In genomic region chr7:100119701-100120517, GRCh38 we compare ENCODE assay signal across 7 cellular contexts. TPM values are rescaled to one million over a fixed set of nuclear protein-coding genes. Genes with fewer than 3 reads are reported as not detected.
A peak's percentile ranks its signal among the peaks of the same experiment; 100 is the strongest.
DNase-seq lines count a peak whose midpoint lies in the region; ATAC-seq and TF ChIP-seq lines count a peak whose summit lies in the region.

No MANE protein-coding gene starts in this region.

- H3K27me3 ChIP-seq in H7 (ENCODE audit: control insufficient read depth, insufficient read depth, low read length) = no peaks in the 10 kb centered on the region
- H3K27me3 ChIP-seq in MM.1S (replicated peaks; ENCODE audit: insufficient read depth, low read length) = no peaks in the 10 kb centered on the region
- H3K27me3 ChIP-seq in left lung = no peaks in the 10 kb centered on the region

- no peaks in the 10 kb centered on the region for H4K20me1 ChIP-seq in MM.1S (ENCODE audit: insufficient read depth, low read length)

- TF ChIP-seq CTCF in GM12875 (IDR thresholded peaks at IDR 0.05; ENCODE audit: borderline replicate concordance, insufficient read depth, low read depth, low read length) (no peak), MM.1S (IDR thresholded peaks at IDR 0.05; ENCODE audit: low read length) (no peak), activated B cell treated with CpG ODN at 0.5 μM for 24 hours (IDR thresholded peaks at IDR 0.05) (no peak), coronary artery (IDR thresholded peaks at IDR 0.05) (no peak), left lung (IDR thresholded peaks at IDR 0.05) (no peak)

- no peaks in the 10 kb centered on the region for H3K9me2 ChIP-seq in MM.1S (replicated peaks; ENCODE audit: insufficient read depth, low read length)

- peak overlapping the region; percentile 79; the same call in 1 of the 2 replicates for H3K9ac ChIP-seq in MM.1S (ENCODE audit: low read length)

- CTCF ChIA-PET in activated B cell treated with CpG ODN at 0.5 μM for 24 hours (lab: Charles Lee) = interaction anchor here (0.7 kb wide), 1 partner anchor 11 kb away, joined by 3 read pairs; no protein-coding TSS in a partner anchor

- peaks cover 13% of the 10 kb centered on the region for H3F3A ChIP-seq in MM.1S (ENCODE audit: insufficient read depth, low read length)

- H3K27ac Mint-ChIP-seq in activated B cell treated with CpG ODN at 0.5 μM for 24 hours = peak overlapping the region; percentile 99

- intact Hi-C loops in activated B cell treated with CpG ODN at 0.5 μM for 24 hours (cut with micrococcal nuclease) = loop anchor here (1.0 to 2.0 kb wide), 4 partner anchors 7 to 201 kb away; partner anchors contain the start of genes AP4M1, MCM7 and TRIM4
- intact Hi-C loops in left lung (cut with DNase I) = no loop called here

- no peaks in the 10 kb centered on the region for H3K9me3 Mint-ChIP-seq in activated B cell treated with CpG ODN at 0.5 μM for 24 hours

- no peaks in the 10 kb centered on the region for H3K9me3 ChIP-seq in MM.1S (replicated peaks; ENCODE audit: insufficient read depth, low read length)
- H3K9me3 ChIP-seq in left lung = no peaks in the 10 kb centered on the region

- POLR2A ChIA-PET in activated B cell treated with CpG ODN at 0.5 μM for 24 hours (lab: Charles Lee) = interaction anchor here (0.9 to 1.9 kb wide), 4 partner anchors 19 to 57 kb away, joined by 3 to 17 read pairs (median 4); partner anchors contain the start of genes AP4M1, GPC2, MCM7 and STAG3

- no peaks in the 10 kb centered on the region for H3K27me3 Mint-ChIP-seq in activated B cell treated with CpG ODN at 0.5 μM for 24 hours

- ATAC-seq in activated B cell treated with CpG ODN at 0.5 μM for 24 hours (ENCODE audit: low read depth) = peak; percentile 73
- peak; percentile 70 for ATAC-seq in left lung

- 0 out of 2 replicates have a peak, but pooled peaks cover 6% of the 10 kb centered on the region for H3K4me1 ChIP-seq in MM.1S (ENCODE audit: low read length)
- peaks cover 14 to 27% of the 10 kb centered on the region in 2 donors for H3K4me1 ChIP-seq in left lung

- H3K36me3 ChIP-seq in H7 (replicated peaks; ENCODE audit: control insufficient read depth, insufficient read depth, low read length) = no peaks in the 10 kb centered on the region; the same call in none of the 2 replicates
- H3K36me3 ChIP-seq in MM.1S (replicated peaks; ENCODE audit: insufficient read depth, low read length) = no peaks in the 10 kb centered on the region
- H3K36me3 ChIP-seq in left lung = no peaks in the 10 kb centered on the region

- peak overlapping the region; percentile 98 for H3K4me3 Mint-ChIP-seq in activated B cell treated with CpG ODN at 0.5 μM for 24 hours

- peak overlapping the region; percentile 88 for H3K4me2 ChIP-seq in MM.1S (ENCODE audit: low read depth, low read length)

- peaks cover 37% of the 10 kb centered on the region for H3K4me1 Mint-ChIP-seq in activated B cell treated with CpG ODN at 0.5 μM for 24 hours

- DNase-seq in H7 = peak; percentile 83
- DNase-seq in MM.1S = peak; percentile 46
- DNase-seq in activated B cell treated with CpG ODN at 0.5 μM for 24 hours = no peak
- DNase-seq in coronary artery (ENCODE audit: low spot score) = no peak
- peak in 1 of 2 donors; percentile 52 for DNase-seq in left lung
- peak; percentile 62 to 64 for DNase-seq in stimulated activated CD4-positive, alpha-beta T cell treated with anti-CD3 and anti-CD28 coated beads, Interleukin-2, amount 100 ng/mL, for 48 hours

- H3K79me2 ChIP-seq in MM.1S (ENCODE audit: low read length) = peaks cover 11% of the 10 kb centered on the region

- H3K4me3 ChIP-seq in GM12875 (ENCODE audit: low read depth, low read length) (peak overlapping the region; percentile 69), H7 (ENCODE audit: insufficient read depth, low read depth, low read length) (peak overlapping the region; percentile 89), MM.1S (ENCODE audit: low read length) (peak overlapping the region; percentile 91), coronary artery (peak overlapping the region; percentile 98), left lung (peak overlapping the region; percentile 83 to 89)

- H3K36me3 Mint-ChIP-seq in activated B cell treated with CpG ODN at 0.5 μM for 24 hours (ENCODE audit: low read depth) = peaks cover 14% of the 10 kb centered on the region

- H2AFZ ChIP-seq in MM.1S (ENCODE audit: low read length) = peak overlapping the region; percentile 85

- H3K27ac ChIP-seq in MM.1S (ENCODE audit: low read length) (peak overlapping the region; percentile 60; the same call in 1 of the 2 replicates), coronary artery (peak overlapping the region; percentile 85 to 91), left lung (peak overlapping the region; percentile 84 to 88)

RNA-seq across cellular contexts. Expression of gene CNPY4, which starts 0.5 kb away (rescaled TPM):
- total RNA-seq in H7 (2014; rRNA removed; shearing (Covaris generic)) = 12.2 and 17.1 TPM in 2 replicates
- 7.1 and 8.6 TPM in 2 replicates for total RNA-seq in activated B cell treated with CpG ODN at 0.5 μM for 24 hours
- total RNA-seq in left lung = 10 to 100 TPM; 15.1 to 19.4 TPM

RNA-seq across cellular contexts. Expression of gene TAF6, which starts 0.8 kb away (rescaled TPM):
- 104 and 106 TPM in 2 replicates for total RNA-seq in H7 (2014; rRNA removed; shearing (Covaris generic))
- 42.6 and 54.9 TPM in 2 replicates for total RNA-seq in activated B cell treated with CpG ODN at 0.5 μM for 24 hours
- 10 to 100 TPM; 43.5 to 45.3 TPM for total RNA-seq in left lung

RNA-seq across cellular contexts. Expression of gene MBLAC1, which starts 6.9 kb away (rescaled TPM):
- total RNA-seq in H7 (2014; rRNA removed; shearing (Covaris generic)) = 1.1 and 3.5 TPM in 2 replicates
- total RNA-seq in activated B cell treated with CpG ODN at 0.5 μM for 24 hours = 1.9 and 2.2 TPM in 2 replicates
- 1 to 10 TPM; 2.1 to 2.8 TPM for total RNA-seq in left lung

RNA-seq across cellular contexts. Expression of gene AP4M1, which starts 18.5 kb away (rescaled TPM):
- 15.1 and 23.3 TPM in 2 replicates for total RNA-seq in H7 (2014; rRNA removed; shearing (Covaris generic))
- total RNA-seq in activated B cell treated with CpG ODN at 0.5 μM for 24 hours = 11.1 and 12.5 TPM in 2 replicates
- 10 to 100 TPM; 16.7 to 18.2 TPM for total RNA-seq in left lung

RNA-seq across cellular contexts. Expression of gene MCM7, which starts 18.7 kb away (rescaled TPM):
- 363 and 383 TPM in 2 replicates for total RNA-seq in H7 (2014; rRNA removed; shearing (Covaris generic))
- total RNA-seq in activated B cell treated with CpG ODN at 0.5 μM for 24 hours (99.7 and 104 TPM in 2 replicates), left lung (10 to 100 TPM; 53.7 to 89.3 TPM)

Comparison
In these comparisons a context has a peak if more than half of its experiments do, and no peak if none do; other contexts are left out.
1. DNase-seq: peak in H7 (single experiment), MM.1S (single experiment) and stimulated activated CD4-positive, alpha-beta T cell treated with anti-CD3 and anti-CD28 coated beads, Interleukin-2, amount 100 ng/mL, for 48 hours (2 of 2); none in activated B cell treated with CpG ODN at 0.5 μM for 24 hours (single experiment) and coronary artery (single experiment).
2. Peak in every context shown above with its lines, with median percentiles within 50 percentile points of each other: H3K4me3 ChIP-seq and H3K27ac ChIP-seq.